8 cellular contexts compared by ENCODE assay signal in genomic region chr6:43009124-43009523, GRCh38. TPM values are rescaled to one million over a fixed set of nuclear protein-coding genes. Genes with fewer than 3 reads are reported as not detected.
DNase-seq lines count a peak whose midpoint lies in the region; ATAC-seq and TF ChIP-seq lines count a peak whose summit lies in the region.

No MANE protein-coding gene starts in this region.

- no peaks in the 10 kb centered on the region for H4K20me1 ChIP-seq in GM23248 (ENCODE audit: insufficient read depth)

- H3K4me1 ChIP-seq in GM23248 (ENCODE audit: insufficient read depth), result peaks cover 15% of the 10 kb centered on the region

- no peak overlapping the region for H2AFZ ChIP-seq in GM23248

- H3K27me3 ChIP-seq in GM23248 (replicated peaks; ENCODE audit: insufficient read depth), result no peaks in the 10 kb centered on the region

- H3K4me3 ChIP-seq in GM23248 (no peak overlapping the region), cardiac fibroblast (replicated peaks in 1 of 2; ENCODE audit: low read depth in 2 of 2, low read length in 2 of 2) (no peak overlapping the region)

- H3K36me3 Mint-ChIP-seq in neural crest cell (ENCODE audit: low read depth), result peaks cover 8% of the 10 kb centered on the region

- peak overlapping the region; percentile 51 for H3K4me3 Mint-ChIP-seq in neural crest cell

- no peaks in the 10 kb centered on the region for H3K9me3 Mint-ChIP-seq in neural crest cell

- H3K9me2 ChIP-seq in GM23248 (ENCODE audit: insufficient read depth), result no peaks in the 10 kb centered on the region

- no peak overlapping the region for H3K27ac Mint-ChIP-seq in neural crest cell (ENCODE audit: unreplicated experiment)

- TF ChIP-seq CTCF in cardiac fibroblast (IDR thresholded peaks at IDR 0.05; ENCODE audit: low read depth, low read length) (peak; percentile 47), neural crest cell (conservative IDR thresholded peaks at IDR 0.05) (peak; percentile 59)

- H3K27ac ChIP-seq in GM23248, result no peak overlapping the region

- H3K4me1 Mint-ChIP-seq in neural crest cell, result peaks cover 20% of the 10 kb centered on the region

- no peaks in the 10 kb centered on the region for H3K27me3 Mint-ChIP-seq in neural crest cell (ENCODE audit: low read depth)

- peaks cover 35% of the 10 kb centered on the region for H3K79me2 ChIP-seq in GM23248 (ENCODE audit: insufficient read depth)

- H3K36me3 ChIP-seq in GM23248 (ENCODE audit: low read depth), result peaks cover 8% of the 10 kb centered on the region; the same call in 1 of the 2 replicates

- H3K4me2 ChIP-seq in GM23248 (ENCODE audit: unreplicated experiment), result no peak overlapping the region

- DNase-seq in Ammon's horn (ENCODE audit: low spot score) (peak; percentile 40), GM23248 (peak; percentile 63), SHP77 treated with DMSO at 0.1 percent for 48 hours (lab: John Stamatoyannopoulos, UW) (peak; percentile 53), cardiac fibroblast (ENCODE audit: low read depth in 2 of 2) (peak; percentile 51), neural crest cell (ENCODE audit: low read depth, low spot score) (peak; percentile 27), amniotic stem cell (lab: John Stamatoyannopoulos, UW) (no peak)

- WGBS in GM23248 (ENCODE audit: low coverage in 1 of 2, low lambda C conversion rate in 2 of 2, missing lambda C conversion rate in 2 of 2), 2 experiments, result 53 to 62% methylated on average over 6 of the region's 6 CpGs

- H3F3A ChIP-seq in GM23248 (ENCODE audit: insufficient read depth), result 0 out of 2 replicates have a peak, but pooled peaks cover 18% of the 10 kb centered on the region

- ATAC-seq in GM19467 (IDR thresholded peaks at IDR 0.05; ENCODE audit: unreplicated experiment) (no peak), GM21526 (IDR thresholded peaks at IDR 0.05; ENCODE audit: low FRiP score, unreplicated experiment) (no peak)

- no peak overlapping the region for H3K9ac ChIP-seq in GM23248

- in situ Hi-C loops in GM23248 (cut with MboI), result no loop called here

- H3K9me3 ChIP-seq in GM23248 (ENCODE audit: low read depth), result no peaks in the 10 kb centered on the region

RNA-seq across cellular contexts. Expression of gene MEA1, which starts 4.6 kb away (rescaled TPM):
- total RNA-seq in GM23248 (2014; rRNA removed; shearing (Covaris generic)), result 83.1 and 100 TPM in 2 replicates
- 171 and 175 TPM in 2 replicates for polyA plus RNA-seq in GM23248 (2016; fragmentation: Nextera tagmentation; extraction: Ambion mirVana)
- total RNA-seq in neural crest cell, result 94.7 and 102 TPM in 2 replicates

RNA-seq across cellular contexts. Expression of gene KLHDC3, which starts 4.9 kb away (rescaled TPM):
- 124 and 129 TPM in 2 replicates for total RNA-seq in GM23248 (2014; rRNA removed; shearing (Covaris generic))
- polyA plus RNA-seq in GM23248 (2016; fragmentation: Nextera tagmentation; extraction: Ambion mirVana), result 94.3 and 95.4 TPM in 2 replicates
- 105 and 109 TPM in 2 replicates for total RNA-seq in neural crest cell

RNA-seq across cellular contexts. Expression of gene RRP36, which starts 12.3 kb away (rescaled TPM):
- total RNA-seq in GM23248 (2014; rRNA removed; shearing (Covaris generic)), result 45.0 and 58.3 TPM in 2 replicates
- 71.6 and 74.3 TPM in 2 replicates for polyA plus RNA-seq in GM23248 (2016; fragmentation: Nextera tagmentation; extraction: Ambion mirVana)
- total RNA-seq in neural crest cell, result 89.1 and 93.4 TPM in 2 replicates

RNA-seq across cellular contexts. Expression of gene PPP2R5D, which starts 24.8 kb away (rescaled TPM):
- total RNA-seq in GM23248 (2014; rRNA removed; shearing (Covaris generic)), result 39.1 and 42.7 TPM in 2 replicates
- polyA plus RNA-seq in GM23248 (2016; fragmentation: Nextera tagmentation; extraction: Ambion mirVana), result 40.7 and 41.4 TPM in 2 replicates
- 67.5 and 67.6 TPM in 2 replicates for total RNA-seq in neural crest cell

RNA-seq across cellular contexts. Expression of gene PEX6, which starts 30.1 kb away (rescaled TPM):
- total RNA-seq in GM23248 (2014; rRNA removed; shearing (Covaris generic)), result 44.2 and 51.1 TPM in 2 replicates
- polyA plus RNA-seq in GM23248 (2016; fragmentation: Nextera tagmentation; extraction: Ambion mirVana), result 12.5 and 12.7 TPM in 2 replicates
- total RNA-seq in neural crest cell, result 21.7 and 22.5 TPM in 2 replicates
